Comparison of ENCODE assay signal across 8 cellular contexts in genomic region chr17:47733414-47734288, GRCh38. TPM values are rescaled to one million over a fixed set of nuclear protein-coding genes. Genes with fewer than 3 reads are reported as not detected.
DNase-seq lines count a peak whose midpoint lies in the region; ATAC-seq and TF ChIP-seq lines count a peak whose summit lies in the region.

No MANE protein-coding gene starts in this region.

- no peaks in the 10 kb centered on the region for H3K9me3 ChIP-seq in CD4-positive, alpha-beta memory T cell (ENCODE audit: control insufficient read depth in 1 of 2, low read length in 2 of 2)

- H3K4me1 Mint-ChIP-seq in CD4-positive, alpha-beta memory T cell, result peaks cover 32 to 83% (median 46%) of the 10 kb centered on the region in 4 donors
- H3K4me1 Mint-ChIP-seq in chondrocyte (ENCODE audit: low read depth), result peaks cover 3% of the 10 kb centered on the region
- H3K4me1 Mint-ChIP-seq in naive B cell, result peaks cover 49 to 51% (median 49%) of the 10 kb centered on the region in 3 donors

- no peaks in the 10 kb centered on the region for H3K9me3 Mint-ChIP-seq in CD4-positive, alpha-beta memory T cell
- no peaks in the 10 kb centered on the region for H3K9me3 Mint-ChIP-seq in chondrocyte (ENCODE audit: low read depth)
- H3K9me3 Mint-ChIP-seq in naive B cell, result no peaks in the 10 kb centered on the region

- no peaks in the 10 kb centered on the region for H3K27me3 ChIP-seq in CD4-positive, alpha-beta memory T cell (ENCODE audit: insufficient read depth, low read length)

- DNase-seq in CD4-positive, alpha-beta memory T cell, result peak in 1 of 5 donors; percentile 29
- DNase-seq in Jurkat, Clone E6-1 (ENCODE audit: low read depth, low spot score), result no peak
- DNase-seq in chondrocyte (ENCODE audit: low spot score) (peak; percentile 66), naive B cell (peak; percentile 25), Ammon's horn (ENCODE audit: low spot score) (no peak), caudate nucleus (lab: John Stamatoyannopoulos, UW) (no peak)
- no peak for DNase-seq in stimulated activated CD4-positive, alpha-beta T cell treated with anti-CD3 and anti-CD28 coated beads, Interleukin-4, amount 100 ng/mL, for 4 hours

- H3K27ac ChIP-seq in CD4-positive, alpha-beta memory T cell (ENCODE audit: low read depth, low read length), result peak overlapping the region; percentile 70
- H3K27ac ChIP-seq in caudate nucleus (ENCODE audit: low read depth, low read length), result no peak overlapping the region

- POLR2A ChIA-PET in CD4-positive, alpha-beta memory T cell (lab: Charles Lee; ENCODE audit: partially characterized antibody), result interaction anchor here (0.7 to 8.0 kb wide), 26 partner anchors 8 to 410 kb away, joined by 3 to 145 read pairs (median 5); partner anchors contain the start of genes CDK5RAP3, EFCAB13, KPNB1 and LRRC46

- peaks cover 0 to 1% of the 10 kb centered on the region in 2 donors for H3K27me3 Mint-ChIP-seq in CD4-positive, alpha-beta memory T cell
- H3K27me3 Mint-ChIP-seq in chondrocyte (ENCODE audit: low read depth) (peaks cover 57% of the 10 kb centered on the region), naive B cell (peaks cover 0 to 8% (median 4%) of the 10 kb centered on the region in 3 donors)

- H3K4me1 ChIP-seq in CD4-positive, alpha-beta memory T cell (ENCODE audit: insufficient read depth, low read length), result peaks cover 43% of the 10 kb centered on the region

- H3K4me3 Mint-ChIP-seq in CD4-positive, alpha-beta memory T cell, result peak overlapping the region; percentile 92 to 100 (median 100)
- peak overlapping the region; percentile 57 for H3K4me3 Mint-ChIP-seq in chondrocyte (ENCODE audit: unreplicated experiment)
- peak overlapping the region; percentile 86 to 98 (median 94) for H3K4me3 Mint-ChIP-seq in naive B cell

- intact Hi-C loops in CD4-positive, alpha-beta memory T cell (cut with micrococcal nuclease), result loop anchor here (1.0 kb wide), 3 partner anchors 12 to 43 kb away; no protein-coding TSS in a partner anchor

- H3K36me3 ChIP-seq in CD4-positive, alpha-beta memory T cell (ENCODE audit: insufficient read depth, low read length), result no peaks in the 10 kb centered on the region

- peak; percentile 42 for TF ChIP-seq CTCF in chondrocyte (IDR thresholded peaks at IDR 0.05)

- H3K4me3 ChIP-seq in CD4-positive, alpha-beta memory T cell (ENCODE audit: low read length in 2 of 2), result peak overlapping the region; percentile 72 to 83
- H3K4me3 ChIP-seq in Jurkat, Clone E6-1 (ENCODE audit: low read length), result peak overlapping the region; percentile 41

- ATAC-seq in GM21381 (IDR thresholded peaks at IDR 0.05; ENCODE audit: unreplicated experiment) (peak; percentile 4), naive B cell (ENCODE audit: low read depth in 2 of 2) (peak; percentile 43 to 50)

- CTCF ChIA-PET in CD4-positive, alpha-beta memory T cell (lab: Charles Lee; ENCODE audit: partially characterized antibody), result interaction anchor here (0.8 to 3.9 kb wide), 24 partner anchors 8 to 109 kb away, joined by 3 to 62 read pairs (median 4); partner anchors contain the start of gene TBKBP1

- H3K27ac Mint-ChIP-seq in CD4-positive, alpha-beta memory T cell, result peak overlapping the region; percentile 85 to 99 (median 97)
- H3K27ac Mint-ChIP-seq in chondrocyte (ENCODE audit: unreplicated experiment) (no peak overlapping the region), naive B cell (peak overlapping the region; percentile 48 to 93 (median 86))

- peaks cover 0 to 11% of the 10 kb centered on the region in 2 donors for H3K36me3 Mint-ChIP-seq in CD4-positive, alpha-beta memory T cell
- no peaks in the 10 kb centered on the region for H3K36me3 Mint-ChIP-seq in chondrocyte (ENCODE audit: low read depth)
- no peaks in the 10 kb centered on the region for H3K36me3 Mint-ChIP-seq in naive B cell

RNA-seq across cellular contexts. Expression of gene TBX21, which starts 0.6 kb away (rescaled TPM):
- 10 to 100 TPM; 15.8 to 17.9 TPM for total RNA-seq in CD4-positive, alpha-beta memory T cell
- 10 to 100 TPM in 1 of 2 donors, 1 to 10 TPM in 1; 6.8 to 11.5 TPM for polyA plus RNA-seq in CD4-positive, alpha-beta memory T cell
- polyA plus RNA-seq in Jurkat, Clone E6-1 (2012; ENCODE audit: insufficient read depth, insufficient read length), result 2.5 TPM
- not detected in 3 replicates for total RNA-seq in chondrocyte
- polyA plus RNA-seq in naive B cell (ENCODE audit: low read depth in 6 of 6), result 1 to 10 TPM in 4 of 6 donors, under 1 TPM in 2; 0.11 to 2.9 (median 2.0) TPM

RNA-seq across cellular contexts. Expression of gene TBKBP1, which starts 39.7 kb away (rescaled TPM):
- 1 to 10 TPM; 6.7 to 7.4 TPM for total RNA-seq in CD4-positive, alpha-beta memory T cell
- under 1 TPM; 0.49 to 0.68 TPM for polyA plus RNA-seq in CD4-positive, alpha-beta memory T cell
- 12.5 TPM for polyA plus RNA-seq in Jurkat, Clone E6-1 (2012; ENCODE audit: insufficient read depth, insufficient read length)
- total RNA-seq in chondrocyte, result 11.3 to 13.6 TPM (median 12.6 TPM) in 3 replicates
- under 1 TPM in 4 of 6 donors, not detected in 2; 0.09 to 0.97 (median 0.24) TPM for polyA plus RNA-seq in naive B cell (ENCODE audit: low read depth in 6 of 6)

Comparison
In these comparisons a context has a peak if more than half of its experiments do, and no peak if none do; other contexts are left out.
1. DNase-seq: peak in chondrocyte (single experiment) and naive B cell (single experiment); none in Jurkat, Clone E6-1 (single experiment), Ammon's horn (single experiment), caudate nucleus (0 of 61) and stimulated activated CD4-positive, alpha-beta T cell treated with anti-CD3 and anti-CD28 coated beads, Interleukin-4, amount 100 ng/mL, for 4 hours (0 of 2).
2. RNA of gene TBX21, which starts 0.6 kb away (total RNA-seq): 15.8 to 17.9 TPM in CD4-positive, alpha-beta memory T cell; not detected in chondrocyte; every median in the first group is over 10 times any median in the second.
3. Peak in every context shown above with its lines, with median percentiles within 50 percentile points of each other: H3K4me3 Mint-ChIP-seq.